Comparison of ENCODE assay signal across 22 cellular contexts in genomic region chr6:35650015-35650414, GRCh38. TPM values are rescaled to one million over a fixed set of nuclear protein-coding genes. Genes with fewer than 3 reads are reported as not detected.
DNase-seq lines count a peak whose midpoint lies in the region; ATAC-seq, FAIRE-seq and TF ChIP-seq lines count a peak whose summit lies in the region.
"Had no signal": no experiment of that assay in that cellular context is flagged by ENCODE, and none has a peak within 500 bp of the region (broad histone marks: within the 10 kb centered on the region; RNA-seq: fewer than 3 reads in every experiment).

No MANE protein-coding gene starts in this region.

- H3K36me3 ChIP-seq in psoas muscle (ENCODE audit: insufficient read depth in 1 of 2, low read depth in 1 of 2) (peaks cover 0 to 14% of the 10 kb centered on the region in 2 donors), adrenal gland (replicated peaks in 1 of 2) (peaks cover 0 to 8% of the 10 kb centered on the region in 2 donors)
- H3K36me3 ChIP-seq: BE2C had no signal

- TF ChIP-seq POLR2A in adrenal gland (IDR thresholded peaks at IDR 0.05): no peak

- 56 to 85% (median 67%) methylated on average over 4 of the region's 4 CpGs for WGBS in psoas muscle, 3 donors
- 88 to 92% (median 91%) methylated on average over 4 of the region's 4 CpGs for WGBS in adrenal gland, 4 donors

- peaks cover 50% of the 10 kb centered on the region for H3K4me1 ChIP-seq in psoas muscle
- H3K4me1 ChIP-seq in adrenal gland (replicated peaks in 1 of 2): peaks cover 0 to 43% of the 10 kb centered on the region in 2 donors

- no peak overlapping the region for H3K27ac ChIP-seq in psoas muscle
- no peak overlapping the region for H3K27ac ChIP-seq in adrenal gland
- H3K27ac ChIP-seq: 22Rv1; BLaER1 treated with 17β-estradiol and CSF1 and Interleukin-3, amounts not matched to agents 10 nM and 100 nM had no signal

- peak in 3 of 4 donors; percentile 33 to 56 (median 38) for ATAC-seq in psoas muscle
- ATAC-seq: GM23338, HCT116 had no signal

- H3K4me3 ChIP-seq in psoas muscle: no peak overlapping the region
- H3K4me3 ChIP-seq in adrenal gland: no peak overlapping the region
- H3K4me3 ChIP-seq: BLaER1 treated with 17β-estradiol and CSF1 and Interleukin-3, amounts not matched to agents 10 nM and 100 nM; GM23338 had no signal

- H3K27me3 Mint-ChIP-seq in activated CD4-positive, alpha-beta T cell treated with anti-CD3 and anti-CD28 coated beads, Interleukin-2, amount 10 ng/mL, durations not matched to agents 24 days and 14 days: no peaks in the 10 kb centered on the region
- peaks cover 5% of the 10 kb centered on the region for H3K27me3 Mint-ChIP-seq in nephron progenitor cell (ENCODE audit: low read depth, poor library complexity)
- H3K27me3 Mint-ChIP-seq: CD4-positive, alpha-beta memory T cell had no signal

- peaks cover 19% of the 10 kb centered on the region for H3K36me3 Mint-ChIP-seq in activated CD4-positive, alpha-beta T cell treated with anti-CD3 and anti-CD28 coated beads, Interleukin-2, amount 10 ng/mL, durations not matched to agents 24 days and 14 days (ENCODE audit: low read depth)
- peaks cover 4% of the 10 kb centered on the region for H3K36me3 Mint-ChIP-seq in nephron progenitor cell (ENCODE audit: low read depth)

- TF ChIP-seq CTCF in psoas muscle (IDR thresholded peaks at IDR 0.05) (no peak), nephron progenitor cell (IDR thresholded peaks at IDR 0.05) (no peak), adrenal gland (IDR thresholded peaks at IDR 0.05) (no peak)

- no peak overlapping the region for H3K27ac Mint-ChIP-seq in activated CD4-positive, alpha-beta T cell treated with anti-CD3 and anti-CD28 coated beads, Interleukin-2, amount 10 ng/mL, durations not matched to agents 24 days and 14 days
- H3K27ac Mint-ChIP-seq in nephron progenitor cell: no peak overlapping the region
- H3K27ac Mint-ChIP-seq: GM23338 had no signal

- H3K4me1 Mint-ChIP-seq in activated CD4-positive, alpha-beta T cell treated with anti-CD3 and anti-CD28 coated beads, Interleukin-2, amount 10 ng/mL, durations not matched to agents 24 days and 14 days: peaks cover 18% of the 10 kb centered on the region
- H3K4me1 Mint-ChIP-seq in nephron progenitor cell: no peaks in the 10 kb centered on the region

- peak; percentile 10 for DNase-seq in activated CD4-positive, alpha-beta T cell treated with anti-CD3 and anti-CD28 coated beads, Interleukin-2, amount 10 ng/mL, durations not matched to agents 24 days and 14 days
- DNase-seq in activated CD4-positive, alpha-beta T cell treated with anti-CD3 and anti-CD28 coated beads, Interleukin-2, amount 50 U/mL, for 1 hour: no peak
- DNase-seq in frontal cortex (ENCODE audit: low spot score in 2 of 2) (no peak), psoas muscle (no peak), superior temporal gyrus (ENCODE audit: extremely low spot score) (peak; percentile 44), nephron progenitor cell (no peak), adrenal gland (no peak)
- no peak for DNase-seq in effector CD8-positive, alpha-beta T cell (lab: John Stamatoyannopoulos, UW)
- DNase-seq: BE2C; Calu3; CD4-positive, alpha-beta memory T cell; COR-L47; DMS53; DMS79 treated with DMSO at 0.1 percent for 48 hours; GF-D8; H9 had no signal

- H3K9me3 ChIP-seq in psoas muscle (no peaks in the 10 kb centered on the region), adrenal gland (replicated peaks in 1 of 3) (no peaks in the 10 kb centered on the region)
- H3K9me3 ChIP-seq: BE2C had no signal

- peak; percentile 45 for FAIRE-seq in frontal cortex (lab: Jason Lieb, UNC)
- FAIRE-seq: A204.1, GM12891 had no signal

- intact Hi-C loops in activated CD4-positive, alpha-beta T cell treated with anti-CD3 and anti-CD28 coated beads, Interleukin-2, amount 10 ng/mL, durations not matched to agents 24 days and 14 days (cut with micrococcal nuclease): no loop called here
- intact Hi-C loops in psoas muscle (cut with DNase I): no loop called here
- intact Hi-C loops in adrenal gland (cut with DNase I): no loop called here

- no peaks in the 10 kb centered on the region for H3K9me3 Mint-ChIP-seq in activated CD4-positive, alpha-beta T cell treated with anti-CD3 and anti-CD28 coated beads, Interleukin-2, amount 10 ng/mL, durations not matched to agents 24 days and 14 days
- H3K9me3 Mint-ChIP-seq in nephron progenitor cell: no peaks in the 10 kb centered on the region

- no peak overlapping the region for H3K4me3 Mint-ChIP-seq in activated CD4-positive, alpha-beta T cell treated with anti-CD3 and anti-CD28 coated beads, Interleukin-2, amount 10 ng/mL, durations not matched to agents 24 days and 14 days
- H3K4me3 Mint-ChIP-seq in nephron progenitor cell: no peak overlapping the region
- H3K4me3 Mint-ChIP-seq: GM23338, H9 had no signal

- H3K27me3 ChIP-seq in psoas muscle (ENCODE audit: insufficient read depth in 3 of 3, low read length in 2 of 3) (no peaks in the 10 kb centered on the region), adrenal gland (no peaks in the 10 kb centered on the region)
- H3K27me3 ChIP-seq: BE2C; BLaER1 treated with 17β-estradiol and CSF1 and Interleukin-3, amounts not matched to agents 10 nM and 100 nM had no signal

RNA-seq across cellular contexts. Expression of gene FKBP5, which starts 38.7 kb away (rescaled TPM):
- total RNA-seq in activated CD4-positive, alpha-beta T cell treated with anti-CD3 and anti-CD28 coated beads, Interleukin-2, amount 10 ng/mL, durations not matched to agents 24 days and 14 days: 85.0 and 85.1 TPM in 2 replicates
- total RNA-seq in frontal cortex (3.3 TPM), psoas muscle (1,000 to 10,000 TPM in 1 of 4 donors, 100 to 1,000 TPM in 2, 10 to 100 TPM in 1; 56.5 to 1,905 (median 378) TPM), adrenal gland (100 to 1,000 TPM in 7 of 8 donors, 10 to 100 TPM in 1; 79.8 to 234 (median 121) TPM)
- polyA plus RNA-seq in psoas muscle (100 to 1,000 TPM; 296 to 849 (median 675) TPM), adrenal gland (100 to 1,000 TPM in 1 of 3 donors, 10 to 100 TPM in 2; 23.8 to 163 (median 65.7) TPM)

Comparison
In these comparisons a context has a peak if more than half of its experiments do, and no peak if none do; other contexts are left out.
1. DNase-seq: peak in activated CD4-positive, alpha-beta T cell treated with anti-CD3 and anti-CD28 coated beads, Interleukin-2, amount 10 ng/mL, durations not matched to agents 24 days and 14 days (single experiment) and superior temporal gyrus (single experiment); none in activated CD4-positive, alpha-beta T cell treated with anti-CD3 and anti-CD28 coated beads, Interleukin-2, amount 50 U/mL, for 1 hour (single experiment), frontal cortex (0 of 2), psoas muscle (0 of 2), effector CD8-positive, alpha-beta T cell (single experiment), nephron progenitor cell (single experiment) and adrenal gland (0 of 7).
2. RNA of gene FKBP5, which starts 38.7 kb away (total RNA-seq): 56.5 to 1,905 TPM in psoas muscle, 79.8 to 234 TPM in adrenal gland and 85.0 to 85.1 TPM in activated CD4-positive, alpha-beta T cell treated with anti-CD3 and anti-CD28 coated beads, Interleukin-2, amount 10 ng/mL, durations not matched to agents 24 days and 14 days; 3.3 TPM in frontal cortex (single experiment); every median in the first group is over 10 times any median in the second.